1 cellular context compared by ENCODE assay signal in the genomic region with DNA sequence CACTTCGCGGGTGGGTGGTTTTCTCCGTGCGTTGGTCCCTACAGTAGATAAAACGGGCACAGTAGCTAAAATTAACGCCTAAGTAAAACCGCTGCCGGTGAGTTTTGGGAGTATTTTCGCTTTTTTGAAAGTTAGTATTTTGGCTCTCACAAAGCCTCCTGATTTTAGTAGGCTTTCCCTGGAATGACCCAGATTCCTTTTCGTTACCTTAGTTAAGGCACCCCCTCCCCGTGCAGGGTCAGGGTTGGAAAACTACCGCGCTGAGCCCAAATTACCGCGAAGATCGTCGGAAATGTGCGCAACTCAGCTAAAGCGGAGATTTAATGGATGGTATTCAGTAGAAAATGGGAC.
A peak's percentile ranks its signal among the peaks of the same experiment; 100 is the strongest.
TF ChIP-seq lines count a peak whose summit lies in the region.

No MANE protein-coding gene starts in this region.

TF ChIP-seq in HepG2, 621 proteins besides CTCF, POLR2A, EP300 and RAD21 (continued from another document and continues in another):
- TF ChIP-seq, protein P1, sequence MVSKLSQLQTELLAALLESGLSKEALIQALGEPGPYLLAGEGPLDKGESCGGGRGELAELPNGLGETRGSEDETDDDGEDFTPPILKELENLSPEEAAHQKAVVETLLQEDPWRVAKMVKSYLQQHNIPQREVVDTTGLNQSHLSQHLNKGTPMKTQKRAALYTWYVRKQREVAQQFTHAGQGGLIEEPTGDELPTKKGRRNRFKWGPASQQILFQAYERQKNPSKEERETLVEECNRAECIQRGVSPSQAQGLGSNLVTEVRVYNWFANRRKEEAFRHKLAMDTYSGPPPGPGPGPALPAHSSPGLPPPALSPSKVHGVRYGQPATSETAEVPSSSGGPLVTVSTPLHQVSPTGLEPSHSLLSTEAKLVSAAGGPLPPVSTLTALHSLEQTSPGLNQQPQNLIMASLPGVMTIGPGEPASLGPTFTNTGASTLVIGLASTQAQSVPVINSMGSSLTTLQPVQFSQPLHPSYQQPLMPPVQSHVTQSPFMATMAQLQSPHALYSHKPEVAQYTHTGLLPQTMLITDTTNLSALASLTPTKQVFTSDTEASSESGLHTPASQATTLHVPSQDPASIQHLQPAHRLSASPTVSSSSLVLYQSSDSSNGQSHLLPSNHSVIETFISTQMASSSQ (IDR thresholded peaks at IDR 0.05; ENCODE audit: low read depth), result 0 out of 2 replicates have a peak, but pooled peaks have one; percentile 22
- TF ChIP-seq, protein P1 (CRISPR knock-in tag; IDR thresholded peaks at IDR 0.05; ENCODE audit: borderline replicate concordance), result no peak
- TF ChIP-seq, protein P2, sequence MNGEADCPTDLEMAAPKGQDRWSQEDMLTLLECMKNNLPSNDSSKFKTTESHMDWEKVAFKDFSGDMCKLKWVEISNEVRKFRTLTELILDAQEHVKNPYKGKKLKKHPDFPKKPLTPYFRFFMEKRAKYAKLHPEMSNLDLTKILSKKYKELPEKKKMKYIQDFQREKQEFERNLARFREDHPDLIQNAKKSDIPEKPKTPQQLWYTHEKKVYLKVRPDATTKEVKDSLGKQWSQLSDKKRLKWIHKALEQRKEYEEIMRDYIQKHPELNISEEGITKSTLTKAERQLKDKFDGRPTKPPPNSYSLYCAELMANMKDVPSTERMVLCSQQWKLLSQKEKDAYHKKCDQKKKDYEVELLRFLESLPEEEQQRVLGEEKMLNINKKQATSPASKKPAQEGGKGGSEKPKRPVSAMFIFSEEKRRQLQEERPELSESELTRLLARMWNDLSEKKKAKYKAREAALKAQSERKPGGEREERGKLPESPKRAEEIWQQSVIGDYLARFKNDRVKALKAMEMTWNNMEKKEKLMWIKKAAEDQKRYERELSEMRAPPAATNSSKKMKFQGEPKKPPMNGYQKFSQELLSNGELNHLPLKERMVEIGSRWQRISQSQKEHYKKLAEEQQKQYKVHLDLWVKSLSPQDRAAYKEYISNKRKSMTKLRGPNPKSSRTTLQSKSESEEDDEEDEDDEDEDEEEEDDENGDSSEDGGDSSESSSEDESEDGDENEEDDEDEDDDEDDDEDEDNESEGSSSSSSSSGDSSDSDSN (CRISPR knock-in tag; IDR thresholded peaks at IDR 0.05), result no peak
- TF ChIP-seq ZNF331 (CRISPR knock-in tag; IDR thresholded peaks at IDR 0.05), result no peak
- TF ChIP-seq ONECUT2 (CRISPR knock-in tag; IDR thresholded peaks at IDR 0.05), result peak; percentile 54; the same call in 1 of the 2 replicates
- TF ChIP-seq, protein P3, sequence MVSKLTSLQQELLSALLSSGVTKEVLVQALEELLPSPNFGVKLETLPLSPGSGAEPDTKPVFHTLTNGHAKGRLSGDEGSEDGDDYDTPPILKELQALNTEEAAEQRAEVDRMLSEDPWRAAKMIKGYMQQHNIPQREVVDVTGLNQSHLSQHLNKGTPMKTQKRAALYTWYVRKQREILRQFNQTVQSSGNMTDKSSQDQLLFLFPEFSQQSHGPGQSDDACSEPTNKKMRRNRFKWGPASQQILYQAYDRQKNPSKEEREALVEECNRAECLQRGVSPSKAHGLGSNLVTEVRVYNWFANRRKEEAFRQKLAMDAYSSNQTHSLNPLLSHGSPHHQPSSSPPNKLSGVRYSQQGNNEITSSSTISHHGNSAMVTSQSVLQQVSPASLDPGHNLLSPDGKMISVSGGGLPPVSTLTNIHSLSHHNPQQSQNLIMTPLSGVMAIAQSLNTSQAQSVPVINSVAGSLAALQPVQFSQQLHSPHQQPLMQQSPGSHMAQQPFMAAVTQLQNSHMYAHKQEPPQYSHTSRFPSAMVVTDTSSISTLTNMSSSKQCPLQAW (CRISPR knock-in tag; IDR thresholded peaks at IDR 0.05), result 0 out of 2 replicates have a peak, but pooled peaks have one; percentile 56
- TF ChIP-seq THYN1 (CRISPR knock-in tag; IDR thresholded peaks at IDR 0.05; ENCODE audit: borderline replicate concordance, low read depth), result no peak; the same call in 1 of the 2 replicates
- peak; percentile 62; the same call in 1 of the 2 replicates for TF ChIP-seq ZNF317 (CRISPR knock-in tag; IDR thresholded peaks at IDR 0.05)
- no peak for TF ChIP-seq CAMTA2 (CRISPR knock-in tag; IDR thresholded peaks at IDR 0.05; ENCODE audit: borderline replicate concordance)
- no peak for TF ChIP-seq ZNF24 (IDR thresholded peaks at IDR 0.05)
- no peak for TF ChIP-seq ZBTB20 (CRISPR knock-in tag; IDR thresholded peaks at IDR 0.05; ENCODE audit: borderline replicate concordance, low read depth)
- TF ChIP-seq, protein P4, sequence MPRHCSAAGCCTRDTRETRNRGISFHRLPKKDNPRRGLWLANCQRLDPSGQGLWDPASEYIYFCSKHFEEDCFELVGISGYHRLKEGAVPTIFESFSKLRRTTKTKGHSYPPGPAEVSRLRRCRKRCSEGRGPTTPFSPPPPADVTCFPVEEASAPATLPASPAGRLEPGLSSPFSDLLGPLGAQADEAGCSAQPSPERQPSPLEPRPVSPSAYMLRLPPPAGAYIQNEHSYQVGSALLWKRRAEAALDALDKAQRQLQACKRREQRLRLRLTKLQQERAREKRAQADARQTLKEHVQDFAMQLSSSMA (CRISPR knock-in tag; IDR thresholded peaks at IDR 0.05), result no peak
- TF ChIP-seq FOXA1 (IDR thresholded peaks at IDR 0.05), result no peak
- no peak for TF ChIP-seq FOXA1 (CRISPR knock-in tag; IDR thresholded peaks at IDR 0.05)
- TF ChIP-seq GPN1 (CRISPR knock-in tag; IDR thresholded peaks at IDR 0.05; ENCODE audit: borderline replicate concordance), result no peak
- no peak for TF ChIP-seq CHCHD3 (CRISPR knock-in tag; IDR thresholded peaks at IDR 0.05)
- TF ChIP-seq, protein P5, sequence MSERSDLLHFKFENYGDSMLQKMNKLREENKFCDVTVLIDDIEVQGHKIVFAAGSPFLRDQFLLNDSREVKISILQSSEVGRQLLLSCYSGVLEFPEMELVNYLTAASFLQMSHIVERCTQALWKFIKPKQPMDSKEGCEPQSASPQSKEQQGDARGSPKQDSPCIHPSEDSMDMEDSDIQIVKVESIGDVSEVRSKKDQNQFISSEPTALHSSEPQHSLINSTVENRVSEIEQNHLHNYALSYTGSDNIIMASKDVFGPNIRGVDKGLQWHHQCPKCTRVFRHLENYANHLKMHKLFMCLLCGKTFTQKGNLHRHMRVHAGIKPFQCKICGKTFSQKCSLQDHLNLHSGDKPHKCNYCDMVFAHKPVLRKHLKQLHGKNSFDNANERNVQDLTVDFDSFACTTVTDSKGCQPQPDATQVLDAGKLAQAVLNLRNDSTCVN (CRISPR knock-in tag; IDR thresholded peaks at IDR 0.05; ENCODE audit: borderline replicate concordance), result no peak
- peak; percentile 22 for TF ChIP-seq SMYD3 (CRISPR knock-in tag; IDR thresholded peaks at IDR 0.05)
- no peak for TF ChIP-seq GABPA (IDR thresholded peaks at IDR 0.05; ENCODE audit: low read depth, low read length)
- peak; percentile 5; the same call in 1 of the 2 replicates for TF ChIP-seq GABPA (CRISPR knock-in tag; IDR thresholded peaks at IDR 0.05; ENCODE audit: low read depth)
- TF ChIP-seq ARNT2 (CRISPR knock-in tag; IDR thresholded peaks at IDR 0.05; ENCODE audit: low read depth), result 0 out of 2 replicates have a peak, but pooled peaks have one; percentile 21
- TF ChIP-seq, protein P6, sequence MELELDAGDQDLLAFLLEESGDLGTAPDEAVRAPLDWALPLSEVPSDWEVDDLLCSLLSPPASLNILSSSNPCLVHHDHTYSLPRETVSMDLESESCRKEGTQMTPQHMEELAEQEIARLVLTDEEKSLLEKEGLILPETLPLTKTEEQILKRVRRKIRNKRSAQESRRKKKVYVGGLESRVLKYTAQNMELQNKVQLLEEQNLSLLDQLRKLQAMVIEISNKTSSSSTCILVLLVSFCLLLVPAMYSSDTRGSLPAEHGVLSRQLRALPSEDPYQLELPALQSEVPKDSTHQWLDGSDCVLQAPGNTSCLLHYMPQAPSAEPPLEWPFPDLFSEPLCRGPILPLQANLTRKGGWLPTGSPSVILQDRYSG (CRISPR knock-in tag; IDR thresholded peaks at IDR 0.05), result no peak
- TF ChIP-seq ZNF747 (CRISPR knock-in tag; IDR thresholded peaks at IDR 0.05; ENCODE audit: borderline replicate concordance), result no peak
- peak; percentile 41 for TF ChIP-seq HOXA5 (CRISPR knock-in tag; IDR thresholded peaks at IDR 0.05)
- TF ChIP-seq, protein P7, sequence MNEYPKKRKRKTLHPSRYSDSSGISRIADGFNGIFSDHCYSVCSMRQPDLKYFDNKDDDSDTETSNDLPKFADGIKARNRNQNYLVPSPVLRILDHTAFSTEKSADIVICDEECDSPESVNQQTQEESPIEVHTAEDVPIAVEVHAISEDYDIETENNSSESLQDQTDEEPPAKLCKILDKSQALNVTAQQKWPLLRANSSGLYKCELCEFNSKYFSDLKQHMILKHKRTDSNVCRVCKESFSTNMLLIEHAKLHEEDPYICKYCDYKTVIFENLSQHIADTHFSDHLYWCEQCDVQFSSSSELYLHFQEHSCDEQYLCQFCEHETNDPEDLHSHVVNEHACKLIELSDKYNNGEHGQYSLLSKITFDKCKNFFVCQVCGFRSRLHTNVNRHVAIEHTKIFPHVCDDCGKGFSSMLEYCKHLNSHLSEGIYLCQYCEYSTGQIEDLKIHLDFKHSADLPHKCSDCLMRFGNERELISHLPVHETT (CRISPR knock-in tag; conservative IDR thresholded peaks at IDR 0.05), result no peak
- TF ChIP-seq ZNF652 (CRISPR knock-in tag; IDR thresholded peaks at IDR 0.05; ENCODE audit: borderline replicate concordance, low read depth), result no peak
- TF ChIP-seq AGO1 (IDR thresholded peaks at IDR 0.05; ENCODE audit: low read depth, low read length, poor library complexity, severe bottlenecking), result no peak
- 0 out of 2 replicates have a peak, but pooled peaks have one; percentile 33 for TF ChIP-seq ZNF557 (CRISPR knock-in tag; IDR thresholded peaks at IDR 0.05)
- TF ChIP-seq, protein P8, sequence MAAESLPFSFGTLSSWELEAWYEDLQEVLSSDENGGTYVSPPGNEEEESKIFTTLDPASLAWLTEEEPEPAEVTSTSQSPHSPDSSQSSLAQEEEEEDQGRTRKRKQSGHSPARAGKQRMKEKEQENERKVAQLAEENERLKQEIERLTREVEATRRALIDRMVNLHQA (CRISPR knock-in tag; IDR thresholded peaks at IDR 0.05), result no peak
- TF ChIP-seq, protein P9, sequence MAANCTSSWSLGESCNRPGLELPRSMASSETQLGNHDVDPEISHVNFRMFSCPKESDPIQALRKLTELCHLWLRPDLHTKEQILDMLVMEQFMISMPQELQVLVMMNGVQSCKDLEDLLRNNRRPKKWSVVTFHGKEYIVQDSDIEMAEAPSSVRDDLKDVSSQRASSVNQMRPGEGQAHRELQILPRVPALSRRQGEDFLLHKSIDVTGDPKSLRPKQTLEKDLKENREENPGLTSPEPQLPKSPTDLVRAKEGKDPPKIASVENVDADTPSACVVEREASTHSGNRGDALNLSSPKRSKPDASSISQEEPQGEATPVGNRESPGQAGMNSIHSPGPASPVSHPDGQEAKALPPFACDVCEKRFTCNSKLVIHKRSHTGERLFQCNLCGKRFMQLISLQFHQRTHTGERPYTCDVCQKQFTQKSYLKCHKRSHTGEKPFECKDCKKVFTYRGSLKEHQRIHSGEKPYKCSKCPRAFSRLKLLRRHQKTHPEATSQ (CRISPR knock-in tag; IDR thresholded peaks at IDR 0.05; ENCODE audit: borderline replicate concordance), result no peak
- TF ChIP-seq SNAI1 (CRISPR knock-in tag; IDR thresholded peaks at IDR 0.05; ENCODE audit: borderline replicate concordance), result peak; percentile 65; the same call in 1 of the 2 replicates
- TF ChIP-seq RORA (CRISPR knock-in tag; IDR thresholded peaks at IDR 0.05), result no peak
- TF ChIP-seq NR1H2 (CRISPR knock-in tag; IDR thresholded peaks at IDR 0.05; ENCODE audit: borderline replicate concordance, low read depth), result no peak
- TF ChIP-seq FOXK1 (CRISPR knock-in tag; IDR thresholded peaks at IDR 0.05; ENCODE audit: borderline replicate concordance, low read depth), result no peak
- TF ChIP-seq NR2F1 (CRISPR knock-in tag; IDR thresholded peaks at IDR 0.05), result no peak
- TF ChIP-seq ZNF879 (CRISPR knock-in tag; IDR thresholded peaks at IDR 0.05), result no peak
- TF ChIP-seq ESRRA (CRISPR knock-in tag; IDR thresholded peaks at IDR 0.05; ENCODE audit: low read depth), result no peak
- peak; percentile 17; the same call in 1 of the 2 replicates for TF ChIP-seq ZKSCAN8 (CRISPR knock-in tag; IDR thresholded peaks at IDR 0.05; ENCODE audit: borderline replicate concordance)
- no peak for TF ChIP-seq FOSL2 (CRISPR knock-in tag; IDR thresholded peaks at IDR 0.05)
- TF ChIP-seq KDM5A (IDR thresholded peaks at IDR 0.05; ENCODE audit: borderline replicate concordance, low read length), result peak; percentile 70; the same call in 1 of the 2 replicates
- no peak for TF ChIP-seq SSRP1 (CRISPR knock-in tag; IDR thresholded peaks at IDR 0.05)
- TF ChIP-seq, protein P10, sequence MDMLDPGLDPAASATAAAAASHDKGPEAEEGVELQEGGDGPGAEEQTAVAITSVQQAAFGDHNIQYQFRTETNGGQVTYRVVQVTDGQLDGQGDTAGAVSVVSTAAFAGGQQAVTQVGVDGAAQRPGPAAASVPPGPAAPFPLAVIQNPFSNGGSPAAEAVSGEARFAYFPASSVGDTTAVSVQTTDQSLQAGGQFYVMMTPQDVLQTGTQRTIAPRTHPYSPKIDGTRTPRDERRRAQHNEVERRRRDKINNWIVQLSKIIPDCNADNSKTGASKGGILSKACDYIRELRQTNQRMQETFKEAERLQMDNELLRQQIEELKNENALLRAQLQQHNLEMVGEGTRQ (IDR thresholded peaks at IDR 0.05; ENCODE audit: low read depth, low read length), result no peak
- TF ChIP-seq, protein P10 (CRISPR knock-in tag; IDR thresholded peaks at IDR 0.05; ENCODE audit: borderline replicate concordance), result no peak
- TF ChIP-seq REPIN1 (CRISPR knock-in tag; IDR thresholded peaks at IDR 0.05; ENCODE audit: borderline replicate concordance, low read depth), result no peak
